Comparison of ENCODE assay signal across 1 cellular context in the genomic region with DNA sequence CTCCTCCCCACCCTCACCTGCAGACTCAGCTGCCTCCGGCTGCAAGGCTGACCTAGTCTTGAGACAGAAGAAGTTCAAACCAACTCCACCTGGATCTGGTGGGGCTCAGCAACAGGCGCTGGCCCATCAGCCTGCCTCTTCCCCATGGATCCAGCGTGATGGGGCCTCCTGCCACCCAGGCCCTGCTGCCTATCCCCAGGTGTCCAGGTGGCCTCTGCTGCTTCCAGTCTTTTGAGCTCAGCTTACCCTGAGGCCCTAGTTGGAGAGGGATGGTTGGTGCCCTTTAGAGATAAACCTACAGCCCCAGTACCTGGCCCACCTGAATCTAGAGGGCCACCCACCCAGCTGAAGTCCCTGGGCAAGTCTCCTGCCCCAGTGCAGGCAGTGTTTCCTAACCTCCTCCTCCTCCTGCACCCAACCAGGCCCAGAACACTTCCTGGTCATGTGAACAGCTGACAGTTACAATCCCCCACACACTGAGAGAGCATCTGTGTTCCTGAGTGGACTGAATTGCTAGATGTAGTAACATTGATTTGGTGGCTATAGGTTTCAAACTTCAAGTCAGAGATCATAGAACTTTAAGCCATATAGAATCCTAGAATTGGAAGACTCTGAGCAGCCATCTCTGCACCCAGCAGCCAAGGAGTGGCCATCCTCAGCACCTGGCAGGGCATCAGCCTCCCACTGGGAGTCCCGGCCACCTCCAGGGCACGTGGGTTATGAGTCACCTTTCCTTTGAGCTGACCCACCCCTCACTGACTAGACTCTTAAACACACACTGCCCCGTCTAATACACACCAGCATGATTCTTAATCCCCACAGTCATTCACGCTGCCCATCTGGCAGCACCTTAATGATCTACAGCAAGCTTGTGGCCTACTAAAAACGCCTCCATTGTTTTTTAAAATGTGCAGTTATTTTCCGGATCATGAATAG.
TF ChIP-seq lines count a peak whose summit lies in the region.

No MANE protein-coding gene starts in this region.

TF ChIP-seq in endothelial cell of umbilical vein, 7 proteins besides CTCF, POLR2A, EP300 and RAD21 (continued from another document):
- TF ChIP-seq FOS (IDR thresholded peaks at IDR 0.05; ENCODE audit: borderline replicate concordance, insufficient read depth, low read length) (peak; percentile 34), POLR2AphosphoS5 (IDR thresholded peaks at IDR 0.05; ENCODE audit: insufficient read depth, low read depth, low read length) (no peak)
